25 cellular contexts compared by ENCODE assay signal in genomic region chr7:66169616-66170015, GRCh38. TPM values are rescaled to one million over a fixed set of nuclear protein-coding genes. Genes with fewer than 3 reads are reported as not detected.
DNase-seq lines count a peak whose midpoint lies in the region; ATAC-seq and TF ChIP-seq lines count a peak whose summit lies in the region.
"Had no signal": no experiment of that assay in that cellular context is flagged by ENCODE, and none has a peak within 500 bp of the region (broad histone marks: within the 10 kb centered on the region; RNA-seq: fewer than 3 reads in every experiment).

No MANE protein-coding gene starts in this region.

- H3K9ac ChIP-seq in IMR-90 (ENCODE audit: low read depth, low read length), result no peak overlapping the region
- H3K9ac ChIP-seq: BLaER1 treated with 17β-estradiol and CSF1 and Interleukin-3, amounts not matched to agents 10 nM and 100 nM; SK-N-SH had no signal

- no peak overlapping the region for H2AK9ac ChIP-seq in IMR-90 (replicated peaks; ENCODE audit: low read depth, low read length, poor library complexity)

- H3K56ac ChIP-seq in IMR-90 (ENCODE audit: extremely low read depth, insufficient read depth, low read length), result no peak overlapping the region

- CTCF ChIA-PET in IMR-90 (lab: Yijun Ruan, JAX) (no interaction called here), RWPE1 (lab: Yijun Ruan, JAX) (no interaction called here)

- H3K18ac ChIP-seq in IMR-90 (ENCODE audit: low read depth, low read length), result no peak overlapping the region

- H2BK5ac ChIP-seq in IMR-90 (ENCODE audit: low read depth, low read length, poor library complexity, severe bottlenecking), result no peak overlapping the region

- dilution Hi-C loops in IMR-90 (cut with HindIII; ENCODE audit: low sequenced_read_pairs, unreplicated experiment), result no loop called here

- no peak overlapping the region for H4K5ac ChIP-seq in IMR-90 (ENCODE audit: low read depth, low read length)

- peaks cover 10% of the 10 kb centered on the region for H3K4me1 ChIP-seq in IMR-90 (ENCODE audit: control insufficient read depth, insufficient read depth, low read length)

- H4K20me1 ChIP-seq in IMR-90 (ENCODE audit: insufficient read depth, low read length), result no peaks in the 10 kb centered on the region
- H4K20me1 ChIP-seq: BLaER1 treated with 17β-estradiol and CSF1 and Interleukin-3, amounts not matched to agents 10 nM and 100 nM had no signal

- no peak for TF ChIP-seq RAD21 in IMR-90 (IDR thresholded peaks at IDR 0.05; ENCODE audit: low read length)

- no peak overlapping the region for H3K14ac ChIP-seq in IMR-90 (replicated peaks; ENCODE audit: low read depth, low read length)

- H3K4me3 Mint-ChIP-seq in type B pancreatic cell, result no peak overlapping the region
- H3K4me3 Mint-ChIP-seq: CD4-positive, alpha-beta T cell; GM23338; H9 had no signal

- TF ChIP-seq POLR2A in IMR-90 (IDR thresholded peaks at IDR 0.05; ENCODE audit: low read depth, low read length), result no peak

- no peaks in the 10 kb centered on the region; the same call in 1 of the 2 replicates for H3K9me1 ChIP-seq in IMR-90 (ENCODE audit: insufficient read depth, low read length)

- H3K27me3 Mint-ChIP-seq in type B pancreatic cell, result no peaks in the 10 kb centered on the region

- DNase-seq in IMR-90, result no peak
- peak; percentile 33 for DNase-seq in RWPE1 (ENCODE audit: low spot score)
- DNase-seq in type B pancreatic cell (ENCODE audit: extremely low spot score, unreplicated experiment), result no peak
- no peak for DNase-seq in LoVo (ENCODE audit: low spot score)
- DNase-seq in NCI-H2227 (lab: John Stamatoyannopoulos, UW; ENCODE audit: unreplicated experiment), result no peak
- DNase-seq: AML-193; CD4-positive, alpha-beta T cell; H9; NCI-H1092 treated with DMSO at 0.1 percent for 48 hours; NCI-H1436; NCI-H187; NCI-H2081 treated with DMSO at 0.1 percent for 48 hours; NCI-H2171; NCI-H446; NCI-H526; SIG-M5; SK-N-SH; SW 1271 had no signal

- POLR2A ChIA-PET in IMR-90 (lab: Charles Lee; ENCODE audit: unreplicated experiment), result interaction anchor here (0.5 kb wide), 1 partner anchor 10 kb away, joined by 11 read pairs; no protein-coding TSS in a partner anchor
- POLR2A ChIA-PET in RWPE1 (lab: Yijun Ruan, JAX; ENCODE audit: low non-redundant PET), result no interaction called here

- peak overlapping the region; percentile 14; the same call in 1 of the 2 replicates for H2BK120ac ChIP-seq in IMR-90 (ENCODE audit: low read depth, low read length)

- intact Hi-C loops in IMR-90 (cut with micrococcal nuclease), result no loop called here

- H3K36me3 Mint-ChIP-seq in type B pancreatic cell, result no peaks in the 10 kb centered on the region

- peak overlapping the region; percentile 43 for H3K27ac Mint-ChIP-seq in type B pancreatic cell
- H3K27ac Mint-ChIP-seq: CD4-positive, alpha-beta T cell; GM23338 had no signal

- H2BK15ac ChIP-seq in IMR-90 (ENCODE audit: low read depth, low read length), result no peak overlapping the region

- no peaks in the 10 kb centered on the region for H3K27me3 ChIP-seq in IMR-90 (ENCODE audit: control insufficient read depth, insufficient read depth, low read length)
- H3K27me3 ChIP-seq: BLaER1 treated with 17β-estradiol and CSF1 and Interleukin-3, amounts not matched to agents 10 nM and 100 nM had no signal

- H3K9me3 ChIP-seq in IMR-90 (ENCODE audit: control insufficient read depth, insufficient read depth, low read length), result peaks cover 2% of the 10 kb centered on the region; the same call in 1 of the 2 replicates
- H3K9me3 ChIP-seq: A549; BLaER1 treated with 17β-estradiol and CSF1 and Interleukin-3, amounts not matched to agents 10 nM and 100 nM; SK-N-SH had no signal

- WGBS in IMR-90 (ENCODE audit: extremely low coverage in 2 of 2, insufficient read length in 1 of 2), 2 experiments, result no CpG with 5 or more reads among the region's 2 CpGs

- in situ Hi-C loops in IMR-90 (cut with MboI; ENCODE audit: low sequenced_read_pairs), result no loop called here

- H4K91ac ChIP-seq in IMR-90 (ENCODE audit: insufficient read depth, low read depth, low read length), result no peak overlapping the region; the same call in 1 of the 2 replicates

- peaks cover 5% of the 10 kb centered on the region for H3K4me1 Mint-ChIP-seq in type B pancreatic cell (ENCODE audit: unreplicated experiment)

- H2BK20ac ChIP-seq in IMR-90 (ENCODE audit: low read depth, low read length), result no peak overlapping the region

- H3K4ac ChIP-seq in IMR-90 (ENCODE audit: low read depth, low read length), result no peak overlapping the region

- H3K4me3 ChIP-seq in IMR-90 (ENCODE audit: insufficient read depth, low read depth, low read length), result no peak overlapping the region
- H3K4me3 ChIP-seq: A549; BLaER1 treated with 17β-estradiol and CSF1 and Interleukin-3, amounts not matched to agents 10 nM and 100 nM; GM12878; GM23338 had no signal

- H3K23ac ChIP-seq in IMR-90 (ENCODE audit: low read depth, low read length), result no peak overlapping the region

- H3K9me3 Mint-ChIP-seq in type B pancreatic cell, result no peaks in the 10 kb centered on the region
- H3K9me3 Mint-ChIP-seq: CD4-positive, alpha-beta T cell; GM23338; H9 had no signal

- H3K27ac ChIP-seq in IMR-90 (ENCODE audit: insufficient read depth, low read length) (no peak overlapping the region), RWPE1 (no peak overlapping the region)
- H3K27ac ChIP-seq: BLaER1 treated with 17β-estradiol and CSF1 and Interleukin-3, amounts not matched to agents 10 nM and 100 nM had no signal

- H4K8ac ChIP-seq in IMR-90 (ENCODE audit: low read depth in 2 of 2, low read length in 2 of 2), result no peak overlapping the region

- ATAC-seq in IMR-90 (ENCODE audit: low read depth) (no peak), esophagus mucosa (peak; percentile 74), GM18861 (IDR thresholded peaks at IDR 0.05; ENCODE audit: unreplicated experiment) (no peak)
- ATAC-seq: GM12878, Panc1 had no signal

- no peaks in the 10 kb centered on the region for H3K36me3 ChIP-seq in IMR-90 (ENCODE audit: control insufficient read depth, insufficient read depth, low read length)
- H3K36me3 ChIP-seq: BLaER1 treated with 17β-estradiol and CSF1 and Interleukin-3, amounts not matched to agents 10 nM and 100 nM had no signal

- H2AFZ ChIP-seq in IMR-90 (replicated peaks; ENCODE audit: low read length, poor library complexity), result no peak overlapping the region
- H2AFZ ChIP-seq: GM23338 had no signal

- H2AK5ac ChIP-seq in IMR-90 (ENCODE audit: low read depth, low read length), result no peak overlapping the region

- no TSS peak for BruUV-seq in IMR-90 (replicated peaks; lab: Mats Ljungman, UMichigan)

- TF ChIP-seq CTCF in IMR-90 (conservative IDR thresholded peaks at IDR 0.05; ENCODE audit: low read depth, low read length), result no peak
- no peak for TF ChIP-seq CTCF in RWPE1 (conservative IDR thresholded peaks at IDR 0.05; ENCODE audit: low read depth)
- TF ChIP-seq CTCF in type B pancreatic cell (conservative IDR thresholded peaks at IDR 0.05), result no peak

- no peak overlapping the region for H3K4me2 ChIP-seq in IMR-90 (ENCODE audit: low read depth, low read length)
- H3K4me2 ChIP-seq: A549, GM23338, SK-N-SH had no signal

- H3K79me1 ChIP-seq in IMR-90 (ENCODE audit: low read depth in 1 of 2, low read length in 2 of 2), result no peaks in the 10 kb centered on the region

TF ChIP-seq in IMR-90, 13 proteins besides CTCF, POLR2A, EP300 and RAD21:
- no peak for TF ChIP-seq FOS (IDR thresholded peaks at IDR 0.05; ENCODE audit: low read depth, low read length)
- no peak for TF ChIP-seq SMC3 (IDR thresholded peaks at IDR 0.05; ENCODE audit: low read depth, low read length)
- TF ChIP-seq, protein P1, sequence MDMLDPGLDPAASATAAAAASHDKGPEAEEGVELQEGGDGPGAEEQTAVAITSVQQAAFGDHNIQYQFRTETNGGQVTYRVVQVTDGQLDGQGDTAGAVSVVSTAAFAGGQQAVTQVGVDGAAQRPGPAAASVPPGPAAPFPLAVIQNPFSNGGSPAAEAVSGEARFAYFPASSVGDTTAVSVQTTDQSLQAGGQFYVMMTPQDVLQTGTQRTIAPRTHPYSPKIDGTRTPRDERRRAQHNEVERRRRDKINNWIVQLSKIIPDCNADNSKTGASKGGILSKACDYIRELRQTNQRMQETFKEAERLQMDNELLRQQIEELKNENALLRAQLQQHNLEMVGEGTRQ (IDR thresholded peaks at IDR 0.05; ENCODE audit: low read depth, low read length), result no peak
- TF ChIP-seq BHLHE40 (IDR thresholded peaks at IDR 0.05; ENCODE audit: low read depth, low read length), result no peak
- TF ChIP-seq MAFK (IDR thresholded peaks at IDR 0.05; ENCODE audit: low read depth, low read length), result no peak
- no peak for TF ChIP-seq MXI1 (IDR thresholded peaks at IDR 0.05; ENCODE audit: borderline replicate concordance, low read depth, low read length)
- no peak for TF ChIP-seq NFE2L2 (IDR thresholded peaks at IDR 0.05; ENCODE audit: low read depth, low read length)

RNA-seq across cellular contexts. Expression of gene TPST1, which starts 35.5 kb away (rescaled TPM):
- total RNA-seq in IMR-90 (2012; rRNA removed) (49.7 and 58.6 TPM in 2 replicates), esophagus mucosa (7.5 TPM), type B pancreatic cell (ENCODE audit: low replicate concordance) (12.0 and 26.9 TPM in 2 replicates)
- polyA plus RNA-seq in IMR-90 (2012; rRNA removed), result 35.2 and 37.7 TPM in 2 replicates
- polyA plus RNA-seq in IMR-90 (2012; cell fraction: cytosol; rRNA removed), result 32.9 and 42.3 TPM in 2 replicates
- polyA plus RNA-seq in IMR-90 (2012; cell fraction: nucleus; rRNA removed; ENCODE audit: low replicate concordance), result 11.1 and 42.8 TPM in 2 replicates

RNA-seq across cellular contexts. Expression of gene CRCP, which starts 55.0 kb away (rescaled TPM):
- total RNA-seq in IMR-90 (2012; rRNA removed) (37.5 and 37.8 TPM in 2 replicates), esophagus mucosa (21.3 TPM), type B pancreatic cell (ENCODE audit: low replicate concordance) (28.6 and 29.0 TPM in 2 replicates)
- polyA plus RNA-seq in IMR-90 (2012; rRNA removed), result 21.5 and 22.9 TPM in 2 replicates
- polyA plus RNA-seq in IMR-90 (2012; cell fraction: cytosol; rRNA removed), result 11.4 and 11.9 TPM in 2 replicates
- 7.6 and 24.1 TPM in 2 replicates for polyA plus RNA-seq in IMR-90 (2012; cell fraction: nucleus; rRNA removed; ENCODE audit: low replicate concordance)
